8 cellular contexts compared by ENCODE assay signal in genomic region chr16:84649511-84649861, GRCh38. TPM values are rescaled to one million over a fixed set of nuclear protein-coding genes. Genes with fewer than 3 reads are reported as not detected.
DNase-seq lines count a peak whose midpoint lies in the region; ATAC-seq and TF ChIP-seq lines count a peak whose summit lies in the region.

No MANE protein-coding gene starts in this region.

- peaks cover 18% of the 10 kb centered on the region for H3K36me3 ChIP-seq in muscle layer of colon (ENCODE audit: insufficient read depth, low read length)
- peaks cover 0 to 21% of the 10 kb centered on the region in 2 donors for H3K36me3 ChIP-seq in vagina

- no peak for TF ChIP-seq CTCF in vagina (IDR thresholded peaks at IDR 0.05)

- DNase-seq in stimulated activated naive CD8-positive, alpha-beta T cell treated with anti-CD3 and anti-CD28 coated beads, Interleukin-15, Interleukin-2, amounts not matched to agents 100 U/mL and 50 U/mL, for 24 hours, result no peak
- DNase-seq in vagina (ENCODE audit: extremely low spot score in 2 of 2), result no peak
- DNase-seq in NCI-H2107 treated with DMSO at 0.1 percent for 48 hours (lab: John Stamatoyannopoulos, UW; ENCODE audit: unreplicated experiment), result no peak
- DNase-seq in NCI-H526 treated with DMSO at 0.1 percent for 48 hours (lab: John Stamatoyannopoulos, UW), result no peak

- peak overlapping the region; percentile 82 for H3K4me3 Mint-ChIP-seq in stimulated activated naive CD8-positive, alpha-beta T cell treated with anti-CD3 and anti-CD28 coated beads, Interleukin-15, Interleukin-2, amounts not matched to agents 100 ng/mL and 50 ng/mL, for 24 hours
- peak overlapping the region; percentile 84 for H3K4me3 Mint-ChIP-seq in dendritic cell treated with granulocyte-macrophage colony-stimulating factor and Interleukin-4, amounts not matched to agents 40 ng/mL and 50 ng/mL, for 4 days

- H3K4me1 Mint-ChIP-seq in stimulated activated naive CD8-positive, alpha-beta T cell treated with anti-CD3 and anti-CD28 coated beads, Interleukin-15, Interleukin-2, amounts not matched to agents 100 ng/mL and 50 ng/mL, for 24 hours (ENCODE audit: low read depth), result peaks cover 54% of the 10 kb centered on the region
- peaks cover 55% of the 10 kb centered on the region for H3K4me1 Mint-ChIP-seq in dendritic cell treated with granulocyte-macrophage colony-stimulating factor and Interleukin-4, amounts not matched to agents 40 ng/mL and 50 ng/mL, for 4 days (ENCODE audit: low read depth)

- H3K27ac ChIP-seq in muscle layer of colon (ENCODE audit: low read depth, low read length) (peak overlapping the region; percentile 95), vagina (peak overlapping the region; percentile 86)

- H3K4me1 ChIP-seq in muscle layer of colon (ENCODE audit: insufficient read depth, low read length) (peaks cover 5% of the 10 kb centered on the region), vagina (peaks cover 28% of the 10 kb centered on the region)

- no peaks in the 10 kb centered on the region for H3K27me3 ChIP-seq in muscle layer of colon (ENCODE audit: control insufficient read depth in 1 of 2, insufficient read depth in 2 of 2, low read length in 2 of 2)
- no peaks in the 10 kb centered on the region for H3K27me3 ChIP-seq in vagina

- H3K36me3 Mint-ChIP-seq in stimulated activated naive CD8-positive, alpha-beta T cell treated with anti-CD3 and anti-CD28 coated beads, Interleukin-15, Interleukin-2, amounts not matched to agents 100 ng/mL and 50 ng/mL, for 24 hours (ENCODE audit: low read depth), result peaks cover 26% of the 10 kb centered on the region
- H3K36me3 Mint-ChIP-seq in dendritic cell treated with granulocyte-macrophage colony-stimulating factor and Interleukin-4, amounts not matched to agents 40 ng/mL and 50 ng/mL, for 4 days (ENCODE audit: low read depth), result peaks cover 53% of the 10 kb centered on the region

- no peaks in the 10 kb centered on the region for H3K9me3 Mint-ChIP-seq in stimulated activated naive CD8-positive, alpha-beta T cell treated with anti-CD3 and anti-CD28 coated beads, Interleukin-15, Interleukin-2, amounts not matched to agents 100 ng/mL and 50 ng/mL, for 24 hours
- H3K9me3 Mint-ChIP-seq in dendritic cell treated with granulocyte-macrophage colony-stimulating factor and Interleukin-4, amounts not matched to agents 40 ng/mL and 50 ng/mL, for 4 days, result no peaks in the 10 kb centered on the region

- intact Hi-C loops in dendritic cell treated with granulocyte-macrophage colony-stimulating factor and Interleukin-4, amounts not matched to agents 40 ng/mL and 50 ng/mL, for 4 days (cut with micrococcal nuclease), result no loop called here
- intact Hi-C loops in vagina (cut with DNase I), result no loop called here

- H3K27ac Mint-ChIP-seq in stimulated activated naive CD8-positive, alpha-beta T cell treated with anti-CD3 and anti-CD28 coated beads, Interleukin-15, Interleukin-2, amounts not matched to agents 100 ng/mL and 50 ng/mL, for 24 hours, result peak overlapping the region; percentile 76
- peak overlapping the region; percentile 78 for H3K27ac Mint-ChIP-seq in dendritic cell treated with granulocyte-macrophage colony-stimulating factor and Interleukin-4, amounts not matched to agents 40 ng/mL and 50 ng/mL, for 4 days

- H3K27me3 Mint-ChIP-seq in stimulated activated naive CD8-positive, alpha-beta T cell treated with anti-CD3 and anti-CD28 coated beads, Interleukin-15, Interleukin-2, amounts not matched to agents 100 ng/mL and 50 ng/mL, for 24 hours, result peaks cover 4% of the 10 kb centered on the region
- peaks cover 2% of the 10 kb centered on the region for H3K27me3 Mint-ChIP-seq in dendritic cell treated with granulocyte-macrophage colony-stimulating factor and Interleukin-4, amounts not matched to agents 40 ng/mL and 50 ng/mL, for 4 days

- H3K9me3 ChIP-seq in muscle layer of colon (ENCODE audit: low read length) (no peaks in the 10 kb centered on the region), vagina (no peaks in the 10 kb centered on the region)

- no peak overlapping the region for H3K9ac ChIP-seq in muscle layer of colon (ENCODE audit: low read length)

- peak overlapping the region; percentile 66 to 68 for H3K4me3 ChIP-seq in muscle layer of colon (ENCODE audit: low read depth in 1 of 2, low read length in 2 of 2)
- peak overlapping the region; percentile 84 to 98 for H3K4me3 ChIP-seq in vagina

- no peak for TF ChIP-seq POLR2A in vagina (IDR thresholded peaks at IDR 0.05)

- no peak for ATAC-seq in stimulated activated naive CD8-positive, alpha-beta T cell treated with anti-CD3 and anti-CD28 coated beads, Interleukin-15, Interleukin-2, amounts not matched to agents 100 U/mL and 50 U/mL, for 24 hours
- no peak for ATAC-seq in GM19395 (IDR thresholded peaks at IDR 0.05; ENCODE audit: unreplicated experiment)

RNA-seq across cellular contexts. Expression of gene KLHL36, which starts 1.2 kb away (rescaled TPM):
- total RNA-seq in vagina, result 39.3 TPM

RNA-seq across cellular contexts. Expression of gene COTL1, which starts 31.6 kb away (rescaled TPM):
- total RNA-seq in vagina, result 67.8 TPM

RNA-seq across cellular contexts. Expression of gene USP10, which starts 50.3 kb away (rescaled TPM):
- total RNA-seq in vagina, result 42.5 TPM
